ENCODE assay signal across 8 cellular contexts in genomic region chr5:110757118-110757729, GRCh38. TPM values are rescaled to one million over a fixed set of nuclear protein-coding genes. Genes with fewer than 3 reads are reported as not detected.
DNase-seq lines count a peak whose midpoint lies in the region; ATAC-seq, FAIRE-seq and TF ChIP-seq lines count a peak whose summit lies in the region.

No MANE protein-coding gene starts in this region.

- H3K79me2 ChIP-seq in neural progenitor cell (ENCODE audit: low read depth) = no peaks in the 10 kb centered on the region

- H3K9ac ChIP-seq in neural progenitor cell = no peak overlapping the region

- H3K27ac Mint-ChIP-seq in neural progenitor cell = no peak overlapping the region

- H3K27ac ChIP-seq in HEK293 (ENCODE audit: extremely low read depth, low read depth, low read length) (no peak overlapping the region), neural progenitor cell (no peak overlapping the region)

- H3K36me3 Mint-ChIP-seq in neural progenitor cell = peaks cover 2% of the 10 kb centered on the region

- FAIRE-seq in RCC 7860 (lab: Jason Lieb, UNC) (peak; percentile 79), endometrium (lab: Jason Lieb, UNC) (peak; percentile 65)

- no peak for ATAC-seq in GM21737 (IDR thresholded peaks at IDR 0.05; ENCODE audit: unreplicated experiment)
- ATAC-seq in GM18870 (IDR thresholded peaks at IDR 0.05; ENCODE audit: unreplicated experiment) = no peak

- H3K4me1 Mint-ChIP-seq in neural progenitor cell = no peaks in the 10 kb centered on the region

- H3K4me3 ChIP-seq in HEK293 (ENCODE audit: low read depth, low read length) = no peak overlapping the region
- no peak overlapping the region for H3K4me3 ChIP-seq in neural progenitor cell

- POLR2A ChIA-PET in HEK293 (lab: Yijun Ruan, JAX) = no interaction called here

- no peak overlapping the region for H2AFZ ChIP-seq in neural progenitor cell (replicated peaks)

- DNase-seq in NCI-H1436 (lab: John Stamatoyannopoulos, UW) = peak; percentile 10
- no peak for DNase-seq in NCI-H1436 treated with DMSO at 0.1 percent for 48 hours (lab: John Stamatoyannopoulos, UW)
- peak; percentile 37 for DNase-seq in RCC 7860 (ENCODE audit: low spot score)
- peak; percentile 50 for DNase-seq in neural progenitor cell (ENCODE audit: low spot score)

- H3K36me3 ChIP-seq in HEK293 (ENCODE audit: control insufficient read depth in 2 of 2, insufficient read depth in 1 of 2, low read length in 2 of 2) (peaks cover 39 to 64% of the 10 kb centered on the region in 2 experiments), neural progenitor cell (peaks cover 13% of the 10 kb centered on the region)

- H3K4me1 ChIP-seq in HEK293 (ENCODE audit: control insufficient read depth, insufficient read depth, low read length) (no peaks in the 10 kb centered on the region), neural progenitor cell (no peaks in the 10 kb centered on the region)

- no peaks in the 10 kb centered on the region for H4K20me1 ChIP-seq in neural progenitor cell (ENCODE audit: low read depth)

- H3K9me3 ChIP-seq in HEK293 (ENCODE audit: control insufficient read depth, insufficient read depth, low read depth, low read length) (no peaks in the 10 kb centered on the region), neural progenitor cell (ENCODE audit: low read depth) (no peaks in the 10 kb centered on the region)

- CTCF ChIA-PET in HEK293 (lab: Yijun Ruan, JAX) = interaction anchor here (0.7 to 1.9 kb wide), 7 partner anchors 9 to 1426 kb away, joined by 3 to 8 read pairs (median 4); no protein-coding TSS in a partner anchor

- no peaks in the 10 kb centered on the region for H3K9me3 Mint-ChIP-seq in neural progenitor cell

- H3K27me3 ChIP-seq in neural progenitor cell = no peaks in the 10 kb centered on the region

- no peaks in the 10 kb centered on the region for H3K27me3 Mint-ChIP-seq in neural progenitor cell (ENCODE audit: insufficient read depth, low read depth)

- no peak overlapping the region for H3K4me3 Mint-ChIP-seq in neural progenitor cell

- H3F3A ChIP-seq in neural progenitor cell (ENCODE audit: low read depth) = no peaks in the 10 kb centered on the region

- no peak overlapping the region for H3K4me2 ChIP-seq in neural progenitor cell

- TF ChIP-seq CTCF in HEK293 (tag by site-specific recombination; IDR thresholded peaks at IDR 0.05) (no peak; the same call in 1 of the 2 replicates), neural progenitor cell (IDR thresholded peaks at IDR 0.05) (peak; percentile 89)

TF ChIP-seq in HEK293, 187 proteins besides CTCF, POLR2A, EP300 and RAD21:
- TF ChIP-seq, protein P1, sequence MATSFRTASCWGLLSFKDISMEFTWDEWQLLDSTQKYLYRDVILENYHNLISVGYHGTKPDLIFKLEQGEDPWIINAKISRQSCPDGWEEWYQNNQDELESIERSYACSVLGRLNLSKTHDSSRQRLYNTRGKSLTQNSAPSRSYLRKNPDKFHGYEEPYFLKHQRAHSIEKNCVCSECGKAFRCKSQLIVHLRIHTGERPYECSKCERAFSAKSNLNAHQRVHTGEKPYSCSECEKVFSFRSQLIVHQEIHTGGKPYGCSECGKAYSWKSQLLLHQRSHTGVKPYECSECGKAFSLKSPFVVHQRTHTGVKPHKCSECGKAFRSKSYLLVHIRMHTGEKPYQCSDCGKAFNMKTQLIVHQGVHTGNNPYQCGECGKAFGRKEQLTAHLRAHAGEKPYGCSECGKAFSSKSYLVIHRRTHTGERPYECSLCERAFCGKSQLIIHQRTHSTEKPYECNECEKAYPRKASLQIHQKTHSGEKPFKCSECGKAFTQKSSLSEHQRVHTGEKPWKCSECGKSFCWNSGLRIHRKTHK (tag by site-specific recombination; IDR thresholded peaks at IDR 0.05) = no peak
- TF ChIP-seq ZNF654 (tag by site-specific recombination; IDR thresholded peaks at IDR 0.05; ENCODE audit: low read depth) = peak; percentile 57

RNA-seq across cellular contexts. Expression of gene SLC25A46, which starts 18.4 kb away (rescaled TPM):
- 33.5 and 43.6 TPM in 2 replicates for total RNA-seq in neural progenitor cell (ENCODE audit: low replicate concordance)

RNA-seq across cellular contexts. Expression of gene TMEM232, which starts 30.8 kb away (rescaled TPM):
- total RNA-seq in neural progenitor cell (ENCODE audit: low replicate concordance) = 2.0 and 5.2 TPM in 2 replicates
